ENCODE assay signal across 27 cellular contexts in the genomic region with DNA sequence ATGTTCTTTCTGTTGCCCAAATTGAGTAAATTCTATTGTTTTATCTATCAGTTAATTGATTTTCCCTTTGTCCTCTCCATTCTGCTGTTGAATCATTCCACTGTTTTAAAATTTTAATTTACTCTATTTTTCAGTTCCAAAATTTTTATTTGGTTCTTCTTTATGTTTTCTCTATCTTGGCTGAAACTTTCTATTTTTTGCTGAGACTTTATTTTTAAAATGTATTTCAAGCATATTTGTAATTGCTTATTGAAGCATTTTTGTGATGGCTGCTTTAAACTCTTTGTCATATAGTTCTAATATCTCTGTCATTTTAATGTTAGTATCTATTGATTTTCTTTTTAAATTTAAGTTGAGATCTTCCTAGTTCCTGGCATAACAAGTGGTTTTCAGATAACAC.
DNase-seq lines count a peak whose midpoint lies in the region; ATAC-seq, FAIRE-seq and TF ChIP-seq lines count a peak whose summit lies in the region.
"Had no signal": no experiment of that assay in that cellular context is flagged by ENCODE, and none has a peak within 500 bp of the region (broad histone marks: within the 10 kb centered on the region; RNA-seq: fewer than 3 reads in every experiment).

No MANE protein-coding gene starts in this region.

- H2BK12ac ChIP-seq in H9 (ENCODE audit: insufficient read length, low read depth, low read length) = no peak overlapping the region

- no peaks in the 10 kb centered on the region for H3K36me3 ChIP-seq in HepG2 (replicated peaks in 1 of 2; ENCODE audit: control insufficient read depth in 1 of 2, insufficient read depth in 2 of 2, low read length in 2 of 2)
- no peaks in the 10 kb centered on the region for H3K36me3 ChIP-seq in right lobe of liver
- no peaks in the 10 kb centered on the region for H3K36me3 ChIP-seq in K562 (ENCODE audit: control insufficient read depth, insufficient read depth, low read length)
- no peaks in the 10 kb centered on the region for H3K36me3 ChIP-seq in osteoblast (ENCODE audit: insufficient read depth, low read length)
- H3K36me3 ChIP-seq in hepatocyte (replicated peaks; ENCODE audit: insufficient read depth, low read depth) = no peaks in the 10 kb centered on the region
- H3K36me3 ChIP-seq: BE2C, BLaER1 had no signal

- DNase-seq in HepG2 (ENCODE audit: low spot score) = no peak
- no peak for DNase-seq in right lobe of liver
- DNase-seq in K562 (ENCODE audit: extremely low read depth in 1 of 4, low spot score in 3 of 4) = no peak
- DNase-seq in osteoblast (ENCODE audit: insufficient read length, low spot score, missing footprints) = peak; percentile 58
- DNase-seq in Right ventricle myocardium inferior (ENCODE audit: missing footprints) = no peak
- DNase-seq in H9 = no peak
- no peak for DNase-seq in hepatocyte (ENCODE audit: low spot score)
- DNase-seq: ACHN; BE2C; C1 segment of cervical spinal cord; CD4-positive, alpha-beta memory T cell; CD4-positive, CD25-positive, alpha-beta regulatory T cell; CD8-positive, alpha-beta memory T cell; COR-L47; DMS 273 treated with DMSO at 0.1 percent for 48 hours; DMS153; DMS53; DMS79; DND-41; EL; GDM1 had no signal

- no peak for FAIRE-seq in HepG2 (lab: Jason Lieb, UNC)
- FAIRE-seq in K562 (lab: Jason Lieb, UNC) = no peak
- FAIRE-seq: GM12878, GM12892, GM18507 had no signal

- H2BK120ac ChIP-seq in H9 (ENCODE audit: low read depth, low read length, poor library complexity, severe bottlenecking) = no peak overlapping the region

- H4K91ac ChIP-seq in H9 (ENCODE audit: insufficient read length, low read depth, low read length) = no peak overlapping the region

- TF ChIP-seq POLR2A in HepG2 (IDR thresholded peaks at IDR 0.05; ENCODE audit: insufficient read depth in 1 of 2, low read depth in 2 of 2, low read length in 2 of 2) (no peak), right lobe of liver (IDR thresholded peaks at IDR 0.05) (no peak), K562 (conservative IDR thresholded peaks at IDR 0.05) (no peak)

- no peak overlapping the region for H2BK15ac ChIP-seq in H9 (ENCODE audit: low read depth, low read length)

- H3K4me1 Mint-ChIP-seq in H9 = no peaks in the 10 kb centered on the region

- no peak overlapping the region for H3K27ac Mint-ChIP-seq in H9
- H3K27ac Mint-ChIP-seq: CD14-positive monocyte; CD4-positive, alpha-beta memory T cell; CD4-positive, CD25-positive, alpha-beta regulatory T cell; CD8-positive, alpha-beta memory T cell had no signal

- peaks cover 0 to 15% of the 10 kb centered on the region in 2 experiments; a peak in 2 of 5 replicates for H3K9me3 Mint-ChIP-seq in H9
- H3K9me3 Mint-ChIP-seq: CD4-positive, alpha-beta memory T cell; CD4-positive, CD25-positive, alpha-beta regulatory T cell; CD8-positive, alpha-beta memory T cell had no signal

- no peak overlapping the region for H3K4me3 ChIP-seq in HepG2 (replicated peaks in 1 of 3; ENCODE audit: insufficient read depth in 1 of 3, low read depth in 2 of 3, low read length in 3 of 3)
- H3K4me3 ChIP-seq in right lobe of liver = no peak overlapping the region
- H3K4me3 ChIP-seq in K562 = no peak overlapping the region
- H3K4me3 ChIP-seq in osteoblast (ENCODE audit: insufficient read depth, low read length) = no peak overlapping the region
- H3K4me3 ChIP-seq in hepatocyte = no peak overlapping the region
- H3K4me3 ChIP-seq: BLaER1, GM12878 had no signal

- H2BK5ac ChIP-seq in H9 (ENCODE audit: insufficient read length, low read length) = no peak overlapping the region

- H3K27me3 Mint-ChIP-seq in H9 (ENCODE audit: low read depth) = peaks cover 6% of the 10 kb centered on the region

- H3K79me1 ChIP-seq in H9 (ENCODE audit: insufficient read depth, low read depth, low read length, poor library complexity, severe bottlenecking) = no peaks in the 10 kb centered on the region

- H2AK5ac ChIP-seq in H9 (ENCODE audit: insufficient read length, low read length) = no peak overlapping the region

- POLR2A ChIA-PET in HepG2 (lab: Yijun Ruan, JAX) = no interaction called here
- POLR2A ChIA-PET in K562 (lab: Yijun Ruan, JAX) = no interaction called here

- no peak overlapping the region for H3K4ac ChIP-seq in H9 (ENCODE audit: low read depth, low read length)

- H3K4me2 ChIP-seq in HepG2 (ENCODE audit: low read depth, low read length) (no peak overlapping the region), K562 (ENCODE audit: insufficient read depth, low read length) (no peak overlapping the region), osteoblast (ENCODE audit: insufficient read depth, low read length) (no peak overlapping the region), H9 (ENCODE audit: insufficient read depth, insufficient read length, low read length) (no peak overlapping the region), hepatocyte (no peak overlapping the region)
- H3K4me2 ChIP-seq: BLaER1 had no signal

- TF ChIP-seq CTCF in HepG2 (CRISPR knock-in tag; IDR thresholded peaks at IDR 0.05) (no peak), right lobe of liver (IDR thresholded peaks at IDR 0.05) (no peak), K562 (IDR thresholded peaks at IDR 0.05 in 2 of 3, conservative IDR thresholded peaks at IDR 0.05 in 1 of 3; ENCODE audit: insufficient read depth in 2 of 3, low read depth in 1 of 3, low read length in 3 of 3) (no peak), osteoblast (IDR thresholded peaks at IDR 0.05; ENCODE audit: extremely low read depth, low read depth, low read length) (no peak), H9 (conservative IDR thresholded peaks at IDR 0.05) (no peak), hepatocyte (IDR thresholded peaks at IDR 0.05; ENCODE audit: poor library complexity) (no peak)

- no peaks in the 10 kb centered on the region for H3K23me2 ChIP-seq in H9 (ENCODE audit: insufficient read length, low read depth, low read length, poor library complexity, severe bottlenecking)

- H3K9me2 ChIP-seq in hepatocyte (replicated peaks; ENCODE audit: insufficient read depth) = no peaks in the 10 kb centered on the region

- no TSS peak for BruUV-seq in HepG2 (replicated peaks; lab: Mats Ljungman, UMichigan)
- no TSS peak for BruUV-seq in K562 (replicated peaks; lab: Mats Ljungman, UMichigan)

- H4K20me1 ChIP-seq in HepG2 (ENCODE audit: insufficient read depth, low read length) (no peaks in the 10 kb centered on the region), K562 (replicated peaks; ENCODE audit: control insufficient read depth, insufficient read depth, low read length) (no peaks in the 10 kb centered on the region), osteoblast (ENCODE audit: insufficient read depth, low read length) (no peaks in the 10 kb centered on the region), H9 (ENCODE audit: control insufficient read depth, insufficient read depth, insufficient read length) (no peaks in the 10 kb centered on the region), hepatocyte (ENCODE audit: insufficient read depth, poor library complexity, severe bottlenecking) (no peaks in the 10 kb centered on the region)
- H4K20me1 ChIP-seq: BLaER1 had no signal

- ATAC-seq in HepG2 (no peak), right lobe of liver (no peak), K562 (no peak), Right ventricle myocardium inferior (no peak)
- ATAC-seq: GM12878 had no signal

- H3K56ac ChIP-seq in H9 (ENCODE audit: insufficient read length, low read depth, low read length) = no peak overlapping the region

- in situ Hi-C loops in HepG2 (cut with HindIII; ENCODE audit: extremely low pct_ligation_motif_present, low pct_unique_long_range_greater_than_20kb) (no loop called here), K562 (cut with MboI) (loop anchor here (5.0 kb wide), 1 partner anchor 207 kb away; no protein-coding TSS in a partner anchor)

- no peak overlapping the region for H3T11ph ChIP-seq in H9 (ENCODE audit: low read length)

- no peak overlapping the region for H4K8ac ChIP-seq in H9 (replicated peaks; ENCODE audit: insufficient read length, low read depth, low read length)

- no peak overlapping the region for H2BK20ac ChIP-seq in H9 (ENCODE audit: low read depth, low read length, poor library complexity, severe bottlenecking)

- H3K79me2 ChIP-seq in HepG2 (ENCODE audit: insufficient read depth, low read length) (no peaks in the 10 kb centered on the region), K562 (ENCODE audit: control insufficient read depth, insufficient read depth, low read length) (no peaks in the 10 kb centered on the region), osteoblast (ENCODE audit: insufficient read depth, low read length) (no peaks in the 10 kb centered on the region), H9 (ENCODE audit: insufficient read depth, low read length) (no peaks in the 10 kb centered on the region), hepatocyte (no peaks in the 10 kb centered on the region)

- no peak for TF ChIP-seq EP300 in HepG2 (IDR thresholded peaks at IDR 0.05; ENCODE audit: low read depth in 2 of 2, low read length in 2 of 2)
- no peak for TF ChIP-seq EP300 in HepG2 (CRISPR knock-in tag; IDR thresholded peaks at IDR 0.05; ENCODE audit: borderline replicate concordance)
- no peak for TF ChIP-seq EP300 in K562 (IDR thresholded peaks at IDR 0.05; ENCODE audit: low read length)

- no peak overlapping the region for H2AFZ ChIP-seq in HepG2 (ENCODE audit: low read length)
- H2AFZ ChIP-seq in K562 (ENCODE audit: low read depth, low read length) = no peak overlapping the region
- H2AFZ ChIP-seq in osteoblast (ENCODE audit: low read length) = no peak overlapping the region
- no peak overlapping the region for H2AFZ ChIP-seq in H9 (ENCODE audit: low read length)
- H2AFZ ChIP-seq in hepatocyte = no peak overlapping the region

- H3K9me3 ChIP-seq in HepG2 (ENCODE audit: low read length) (no peaks in the 10 kb centered on the region), right lobe of liver (no peaks in the 10 kb centered on the region), K562 (replicated peaks; ENCODE audit: control insufficient read depth, insufficient read depth, low read depth, low read length) (no peaks in the 10 kb centered on the region), osteoblast (ENCODE audit: low read depth, low read length) (no peaks in the 10 kb centered on the region), H9 (ENCODE audit: control insufficient read depth, low read depth, low read length) (no peaks in the 10 kb centered on the region), hepatocyte (ENCODE audit: low read depth) (no peaks in the 10 kb centered on the region)
- H3K9me3 ChIP-seq: BE2C, BLaER1 had no signal

- H3K27me3 ChIP-seq in HepG2 (ENCODE audit: control insufficient read depth in 1 of 2, insufficient read depth in 2 of 2, low read length in 2 of 2) = 0 out of 5 replicates have a peak, but pooled peaks cover 0 to 6% of the 10 kb centered on the region in 2 experiments
- H3K27me3 ChIP-seq in right lobe of liver = no peaks in the 10 kb centered on the region
- H3K27me3 ChIP-seq in K562 (ENCODE audit: control insufficient read depth in 2 of 2, insufficient read depth in 2 of 2, low read length in 2 of 2) = no peaks in the 10 kb centered on the region
- H3K27me3 ChIP-seq in osteoblast (ENCODE audit: insufficient read depth, low read length) = no peaks in the 10 kb centered on the region
- no peaks in the 10 kb centered on the region for H3K27me3 ChIP-seq in H9 (ENCODE audit: insufficient read depth, low read length)
- no peaks in the 10 kb centered on the region for H3K27me3 ChIP-seq in hepatocyte
- H3K27me3 ChIP-seq: BE2C, BLaER1 had no signal

- no peak overlapping the region for H3K18ac ChIP-seq in H9 (ENCODE audit: insufficient read length, low read depth, low read length)

- peaks cover 0 to 6% (median 0%) of the 10 kb centered on the region in 3 experiments; a peak in 1 of 7 replicates for H3K36me3 Mint-ChIP-seq in H9 (ENCODE audit: insufficient read depth in 1 of 3, low read depth in 3 of 3)
- H3K36me3 Mint-ChIP-seq: CD14-positive monocyte; CD4-positive, alpha-beta memory T cell; CD4-positive, CD25-positive, alpha-beta regulatory T cell; CD8-positive, alpha-beta memory T cell had no signal

- no peak overlapping the region for H4K5ac ChIP-seq in H9 (ENCODE audit: insufficient read length, low read depth, low read length)

- H3K9me1 ChIP-seq in K562 (ENCODE audit: control insufficient read depth, insufficient read depth, low read length) = no peaks in the 10 kb centered on the region

- H3K4me1 ChIP-seq in HepG2 (ENCODE audit: insufficient read depth, low read length) (peaks cover 7% of the 10 kb centered on the region; the same call in 1 of the 2 replicates), right lobe of liver (no peaks in the 10 kb centered on the region), K562 (replicated peaks in 1 of 2; ENCODE audit: control insufficient read depth in 2 of 2, insufficient read depth in 2 of 2, low read length in 2 of 2) (peaks cover 0 to 7% of the 10 kb centered on the region in 2 experiments; a peak in 2 of 5 replicates), osteoblast (ENCODE audit: insufficient read depth, low read length) (no peaks in the 10 kb centered on the region), H9 (ENCODE audit: insufficient read depth, low read length) (no peaks in the 10 kb centered on the region), hepatocyte (ENCODE audit: insufficient read depth) (no peaks in the 10 kb centered on the region)
- H3K4me1 ChIP-seq: BE2C had no signal

- H3K4me3 Mint-ChIP-seq in H9 = no peak overlapping the region
- H3K4me3 Mint-ChIP-seq: CD14-positive monocyte; CD4-positive, alpha-beta memory T cell; CD4-positive, CD25-positive, alpha-beta regulatory T cell; CD8-positive, alpha-beta memory T cell had no signal

- TF ChIP-seq RAD21 in HepG2 (CRISPR knock-in tag; IDR thresholded peaks at IDR 0.05) (no peak), K562 (CRISPR knock-in tag; conservative IDR thresholded peaks at IDR 0.05 in 1 of 2, IDR thresholded peaks at IDR 0.05 in 1 of 2) (no peak)

- no peak overlapping the region for H3K23ac ChIP-seq in H9 (ENCODE audit: insufficient read length, low read depth, low read length)

- no peak overlapping the region for H3K9ac ChIP-seq in HepG2 (ENCODE audit: insufficient read depth, low read depth, low read length)
- no peak overlapping the region for H3K9ac ChIP-seq in K562 (ENCODE audit: insufficient read depth in 1 of 2, low read depth in 2 of 2, low read length in 2 of 2)
- no peak overlapping the region for H3K9ac ChIP-seq in H9 (ENCODE audit: extremely low read depth, insufficient read length, low read length)
- H3K9ac ChIP-seq: BLaER1 had no signal

- CTCF ChIA-PET in HepG2 (lab: Yijun Ruan, JAX; ENCODE audit: low intra/inter-chr PET ratio, low total read pairs) (no interaction called here), K562 (lab: Yijun Ruan, JAX; ENCODE audit: low intra/inter-chr PET ratio) (no interaction called here)

- intact Hi-C loops in HepG2 (cut with micrococcal nuclease; ENCODE audit: unreplicated experiment) (loop anchor here (10.0 kb wide), 1 partner anchor 180 kb away; no protein-coding TSS in a partner anchor), right lobe of liver (cut with DNase I) (no loop called here), K562 (cut with micrococcal nuclease) (loop anchor here (10.0 kb wide), 1 partner anchor 120 kb away; the partner anchor contains the start of gene ALOX5), Right ventricle myocardium inferior (cut with DNase I) (loop anchor here (5.0 kb wide), 1 partner anchor 207 kb away; no protein-coding TSS in a partner anchor)

- H3K27ac ChIP-seq in HepG2 (ENCODE audit: extremely low read length, insufficient read depth, low read length) (no peak overlapping the region), right lobe of liver (no peak overlapping the region), K562 (ENCODE audit: extremely low read depth, low read depth, low read length) (no peak overlapping the region), osteoblast (ENCODE audit: low read depth, low read length) (no peak overlapping the region), H9 (ENCODE audit: insufficient read length, low read depth, low read length) (no peak overlapping the region), hepatocyte (no peak overlapping the region)
- H3K27ac ChIP-seq: 22Rv1, BLaER1 had no signal

- H3K14ac ChIP-seq in H9 (ENCODE audit: insufficient read depth, low read length) = no peak overlapping the region

Comparison
In these comparisons a context has a peak if more than half of its experiments do, and no peak if none do; other contexts are left out.
1. intact Hi-C loops: an anchor here in HepG2 (10.0 kb wide), K562 (10.0 kb wide) and Right ventricle myocardium inferior (5.0 kb wide); none called in right lobe of liver.
2. Of the 241 proteins assayed by ChIP-seq in both HepG2 and K562: peak only in HepG2: MAFF and MAFK; only in K562: MAFG; in both: none; in neither: 238.